20 cellular contexts compared by ENCODE assay signal in the genomic region with DNA sequence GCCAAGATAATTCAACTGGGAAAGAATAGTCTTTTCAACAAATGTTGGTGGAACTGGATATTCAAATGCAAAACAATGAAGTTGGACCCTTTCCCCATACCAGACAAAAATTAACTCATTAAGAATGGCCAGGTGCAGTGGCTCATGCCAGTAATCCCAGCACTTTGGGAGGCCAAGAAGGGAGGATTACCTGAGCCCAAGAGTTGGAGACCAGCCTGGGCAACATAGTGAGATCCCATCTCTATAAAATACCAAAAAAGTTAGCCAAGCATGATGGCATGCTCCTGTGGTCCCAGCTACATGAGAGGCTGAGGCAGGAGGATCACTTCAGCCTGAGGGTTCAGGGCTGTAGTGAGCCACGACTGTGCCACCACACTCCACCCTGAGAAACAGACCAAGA. TPM values are rescaled to one million over a fixed set of nuclear protein-coding genes. Genes with fewer than 3 reads are reported as not detected.
DNase-seq lines count a peak whose midpoint lies in the region; ATAC-seq and TF ChIP-seq lines count a peak whose summit lies in the region.
"Had no signal": no experiment of that assay in that cellular context is flagged by ENCODE, and none has a peak within 500 bp of the region (broad histone marks: within the 10 kb centered on the region; RNA-seq: fewer than 3 reads in every experiment).

No MANE protein-coding gene starts in this region.

- peaks cover 2 to 7% of the 10 kb centered on the region in 2 donors for H3K36me3 Mint-ChIP-seq in activated T-cell treated with anti-CD3 and anti-CD28 coated beads, Interleukin-2, amount 50 U/mL, for 72 hours (ENCODE audit: insufficient read depth in 2 of 2)
- peaks cover 51% of the 10 kb centered on the region for H3K36me3 Mint-ChIP-seq in activated T-helper 2 cell treated with anti-CD3 and anti-CD28 coated beads, Interferon-gamma antibody, Interleukin-2, Interleukin-4, amounts not matched to agents 10 μg/mL and 5 μg/mL and 100 μg/mL, durations not matched to agents 14 hours and 24 hours and 36 hours (ENCODE audit: low read depth)

- H3K36me3 ChIP-seq in smooth muscle cell (ENCODE audit: low read depth) (no peaks in the 10 kb centered on the region), ovary (no peaks in the 10 kb centered on the region)
- H3K36me3 ChIP-seq: HAP-1, lower lobe of right lung, upper lobe of right lung had no signal

- no peak for TF ChIP-seq POLR2A in ovary (IDR thresholded peaks at IDR 0.05)

- no peak for TF ChIP-seq EP300 in ovary (IDR thresholded peaks at IDR 0.05)

- H3K27me3 ChIP-seq in smooth muscle cell (ENCODE audit: low read depth) (no peaks in the 10 kb centered on the region), ovary (no peaks in the 10 kb centered on the region)
- H3K27me3 ChIP-seq: upper lobe of right lung had no signal

- no peak overlapping the region for H3K4me2 ChIP-seq in smooth muscle cell

- peak overlapping the region in 1 of 2 donors; percentile 22 for H3K4me3 Mint-ChIP-seq in activated T-cell treated with anti-CD3 and anti-CD28 coated beads, Interleukin-2, amount 50 U/mL, for 72 hours
- no peak overlapping the region for H3K4me3 Mint-ChIP-seq in activated T-helper 2 cell treated with anti-CD3 and anti-CD28 coated beads, Interferon-gamma antibody, Interleukin-2, Interleukin-4, amounts not matched to agents 10 μg/mL and 5 μg/mL and 100 μg/mL, durations not matched to agents 14 hours and 24 hours and 36 hours (ENCODE audit: low read depth)
- H3K4me3 Mint-ChIP-seq: activated T-helper 1 cell treated with anti-CD3 and anti-CD28 coated beads, Interleukin-12 subunit alpha, Interleukin-12 subunit beta, Interleukin-2, Interleukin-4 antibody, amounts not matched to agents 30 ng/mL and 10 ng/mL and 1 ng/mL, durations not matched to agents 14 hours and 24 hours and 36 hours had no signal

- WGBS in smooth muscle cell (ENCODE audit: low lambda C conversion rate), result 100% methylated on average over 1 of the region's 1 CpG
- WGBS in ovary, 3 donors, result 75 to 88% (median 84%) methylated on average over 1 of the region's 1 CpG

- no peak overlapping the region for H2AFZ ChIP-seq in smooth muscle cell (ENCODE audit: low read depth)

- H3K79me2 ChIP-seq in smooth muscle cell (ENCODE audit: low read depth), result peaks cover 89% of the 10 kb centered on the region

- H3F3A ChIP-seq in smooth muscle cell (ENCODE audit: low read depth), result no peaks in the 10 kb centered on the region

- peak overlapping the region; percentile 49 for H3K27ac ChIP-seq in smooth muscle cell (ENCODE audit: low read depth)
- no peak overlapping the region for H3K27ac ChIP-seq in ovary
- H3K27ac ChIP-seq: coronary artery, lower lobe of right lung, psoas muscle, upper lobe of right lung had no signal

- H3K9ac ChIP-seq in smooth muscle cell (ENCODE audit: low read depth), result no peak overlapping the region

- intact Hi-C loops in activated T-helper 2 cell treated with anti-CD3 and anti-CD28 coated beads, Interferon-gamma antibody, Interleukin-2, Interleukin-4, amounts not matched to agents 10 μg/mL and 5 μg/mL and 100 μg/mL, durations not matched to agents 14 hours and 24 hours and 36 hours (cut with micrococcal nuclease), result loop anchor here (5.0 kb wide), 1 partner anchor 39 kb away; no protein-coding TSS in a partner anchor
- intact Hi-C loops in ovary (cut with DNase I), result no loop called here

- H3K4me3 ChIP-seq in smooth muscle cell (no peak overlapping the region), ovary (no peak overlapping the region)
- H3K4me3 ChIP-seq: coronary artery, HAP-1, lower lobe of right lung, psoas muscle, upper lobe of right lung had no signal

- H3K4me1 ChIP-seq in smooth muscle cell (ENCODE audit: low read depth) (no peaks in the 10 kb centered on the region), ovary (ENCODE audit: insufficient read depth) (peaks cover 5% of the 10 kb centered on the region)
- H3K4me1 ChIP-seq: psoas muscle had no signal

- peaks cover 25% of the 10 kb centered on the region for H4K20me1 ChIP-seq in smooth muscle cell (ENCODE audit: low read depth)

- no peaks in the 10 kb centered on the region for H3K9me3 Mint-ChIP-seq in activated T-cell treated with anti-CD3 and anti-CD28 coated beads, Interleukin-2, amount 50 U/mL, for 72 hours
- no peaks in the 10 kb centered on the region for H3K9me3 Mint-ChIP-seq in activated T-helper 2 cell treated with anti-CD3 and anti-CD28 coated beads, Interferon-gamma antibody, Interleukin-2, Interleukin-4, amounts not matched to agents 10 μg/mL and 5 μg/mL and 100 μg/mL, durations not matched to agents 14 hours and 24 hours and 36 hours
- H3K9me3 Mint-ChIP-seq: activated T-helper 1 cell treated with anti-CD3 and anti-CD28 coated beads, Interleukin-12 subunit alpha, Interleukin-12 subunit beta, Interleukin-2, Interleukin-4 antibody, amounts not matched to agents 30 ng/mL and 10 ng/mL and 1 ng/mL, durations not matched to agents 14 hours and 24 hours and 36 hours had no signal

- no peak for DNase-seq in activated T-cell treated with anti-CD3 and anti-CD28 coated beads, Interleukin-2, amount 50 U/mL, for 72 hours
- no peak for DNase-seq in activated T-cell treated with anti-CD3 and anti-CD28 coated beads, Interleukin-2, amount 50 U/mL, for 48 hours
- no peak for DNase-seq in activated T-helper 2 cell treated with anti-CD3 and anti-CD28 coated beads, Interferon-gamma antibody, Interleukin-2, Interleukin-4, amounts not matched to agents 10 μg/mL and 5 μg/mL and 100 μg/mL, durations not matched to agents 14 hours and 24 hours and 36 hours (ENCODE audit: low spot score)
- DNase-seq in islet precursor cell (peak; percentile 17), smooth muscle cell (lab: John Stamatoyannopoulos, UW; ENCODE audit: unreplicated experiment) (no peak), epidermal melanocyte (ENCODE audit: insufficient read length, low spot score) (no peak), GDM1 (lab: John Stamatoyannopoulos, UW) (no peak), ovary (no peak)
- DNase-seq: DND-41; erythroblast; lower lobe of right lung; NCI-H1105 treated with DMSO at 0.1 percent for 48 hours; NCI-H82; psoas muscle; stimulated activated naive CD4-positive, alpha-beta T cell treated with Interleukin-2 at 50 U/mL for 16 hours; upper lobe of right lung had no signal

- peak overlapping the region; percentile 68 for H3K27ac Mint-ChIP-seq in activated T-cell treated with anti-CD3 and anti-CD28 coated beads, Interleukin-2, amount 50 U/mL, for 72 hours
- H3K27ac Mint-ChIP-seq in activated T-helper 2 cell treated with anti-CD3 and anti-CD28 coated beads, Interferon-gamma antibody, Interleukin-2, Interleukin-4, amounts not matched to agents 10 μg/mL and 5 μg/mL and 100 μg/mL, durations not matched to agents 14 hours and 24 hours and 36 hours, result peak overlapping the region; percentile 29
- H3K27ac Mint-ChIP-seq: activated T-helper 1 cell treated with anti-CD3 and anti-CD28 coated beads, Interleukin-12 subunit alpha, Interleukin-12 subunit beta, Interleukin-2, Interleukin-4 antibody, amounts not matched to agents 30 ng/mL and 10 ng/mL and 1 ng/mL, durations not matched to agents 14 hours and 24 hours and 36 hours had no signal

- H3K4me1 Mint-ChIP-seq in activated T-cell treated with anti-CD3 and anti-CD28 coated beads, Interleukin-2, amount 50 U/mL, for 72 hours (ENCODE audit: low read depth), result peaks cover 86% of the 10 kb centered on the region
- peaks cover 31% of the 10 kb centered on the region for H3K4me1 Mint-ChIP-seq in activated T-helper 2 cell treated with anti-CD3 and anti-CD28 coated beads, Interferon-gamma antibody, Interleukin-2, Interleukin-4, amounts not matched to agents 10 μg/mL and 5 μg/mL and 100 μg/mL, durations not matched to agents 14 hours and 24 hours and 36 hours (ENCODE audit: low read depth)

- no peak for ATAC-seq in activated T-cell treated with anti-CD3 and anti-CD28 coated beads, Interleukin-2, amount 50 U/mL, for 72 hours (replicated peaks in 1 of 2)
- ATAC-seq: lower lobe of right lung, psoas muscle, SK-N-SH treated with all-trans-retinoic acid at 6 μM for 48 hours, upper lobe of right lung had no signal

- no peaks in the 10 kb centered on the region for H3K27me3 Mint-ChIP-seq in activated T-cell treated with anti-CD3 and anti-CD28 coated beads, Interleukin-2, amount 50 U/mL, for 72 hours (ENCODE audit: low read depth)
- H3K27me3 Mint-ChIP-seq in activated T-helper 2 cell treated with anti-CD3 and anti-CD28 coated beads, Interferon-gamma antibody, Interleukin-2, Interleukin-4, amounts not matched to agents 10 μg/mL and 5 μg/mL and 100 μg/mL, durations not matched to agents 14 hours and 24 hours and 36 hours (ENCODE audit: low read depth), result no peaks in the 10 kb centered on the region

- TF ChIP-seq CTCF in smooth muscle cell (IDR thresholded peaks at IDR 0.05; ENCODE audit: borderline replicate concordance, insufficient read depth, poor library complexity, severe bottlenecking), result no peak
- no peak for TF ChIP-seq CTCF in ovary (IDR thresholded peaks at IDR 0.05)

- H3K9me3 ChIP-seq in smooth muscle cell (replicated peaks; ENCODE audit: low read depth) (no peaks in the 10 kb centered on the region), ovary (no peaks in the 10 kb centered on the region)
- H3K9me3 ChIP-seq: HAP-1, lower lobe of right lung, psoas muscle, upper lobe of right lung had no signal

RNA-seq across cellular contexts. Expression of a gene that starts 24.2 kb away (rescaled TPM):
- 10 to 100 TPM; 41.1 to 48.3 TPM for total RNA-seq in activated T-cell treated with anti-CD3 and anti-CD28 coated beads, Interleukin-2, amount 50 U/mL, for 72 hours
- 18.9 and 19.0 TPM in 2 replicates for total RNA-seq in activated T-helper 2 cell treated with anti-CD3 and anti-CD28 coated beads, Interferon-gamma antibody, Interleukin-2, Interleukin-4, amounts not matched to agents 10 μg/mL and 5 μg/mL and 100 μg/mL, durations not matched to agents 14 hours and 24 hours and 36 hours
- total RNA-seq in smooth muscle cell (37.0 and 39.2 TPM in 2 replicates), ovary (10 to 100 TPM; 20.0 to 88.7 (median 49.7) TPM)
- polyA plus RNA-seq in smooth muscle cell (4.5 and 11.5 TPM in 2 replicates), ovary (10 to 100 TPM; 12.7 to 19.1 TPM)
